In the genomic region with DNA sequence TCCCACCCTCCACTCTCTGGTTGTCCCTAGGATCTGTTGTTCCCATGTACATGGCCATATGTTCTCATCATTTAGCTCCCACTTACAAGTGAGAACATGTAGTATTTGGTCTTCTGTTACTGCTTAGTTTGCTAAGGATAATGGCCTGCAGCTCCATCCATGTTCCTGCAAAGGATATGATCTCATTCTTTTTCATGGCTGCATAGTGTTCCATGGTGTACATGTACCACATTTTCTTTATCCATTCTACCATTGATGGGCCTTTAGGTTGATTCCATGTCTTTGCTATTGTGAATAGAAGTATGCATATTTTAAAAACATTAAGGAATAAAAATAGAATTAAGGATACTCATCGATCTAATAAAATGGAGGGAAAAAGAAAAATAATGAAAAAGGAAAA, we compare ENCODE assay signal across 28 cellular contexts.
"Had no signal": no experiment of that assay in that cellular context is flagged by ENCODE, and none has a peak within 500 bp of the region (broad histone marks: within the 10 kb centered on the region; RNA-seq: fewer than 3 reads in every experiment).

No MANE protein-coding gene starts in this region.

- H3K79me2 ChIP-seq: hepatocyte had no signal

- H3K27me3 Mint-ChIP-seq: dendritic cell treated with granulocyte-macrophage colony-stimulating factor and Interleukin-4, amounts not matched to agents 40 ng/mL and 50 ng/mL, for 4 days had no signal

- H3K4me2 ChIP-seq: hepatocyte had no signal

- DNase-seq: colonic mucosa; cortex of kidney; dermis blood vessel endothelial cell; dorsolateral prefrontal cortex; effector CD4-positive, alpha-beta T cell; effector CD8-positive, alpha-beta T cell; effector memory CD4-positive, alpha-beta T cell; effector memory CD8-positive, alpha-beta T cell; endodermal cell; erythroblast; esophagus squamous epithelium; foreskin fibroblast; foreskin keratinocyte; foreskin melanocyte; gastrocnemius medialis; glutamatergic neuron; head of caudate nucleus; heart left ventricle; heart right ventricle had no signal

- H3K4me1 ChIP-seq: colonic mucosa, esophagus muscularis mucosa, esophagus squamous epithelium, foreskin keratinocyte, gastrocnemius medialis, gastroesophageal sphincter, heart left ventricle, heart right ventricle had no signal

- H3K4me1 Mint-ChIP-seq: endodermal cell had no signal

- H3K36me3 ChIP-seq: colonic mucosa, esophagus muscularis mucosa, esophagus squamous epithelium, gastrocnemius medialis, gastroesophageal sphincter, heart left ventricle, heart right ventricle had no signal

- ATAC-seq: effector memory CD8-positive, alpha-beta T cell; esophagus mucosa; foreskin keratinocyte; gastrocnemius medialis; gastroesophageal sphincter; heart left ventricle; heart right ventricle had no signal

- H3K27me3 ChIP-seq: colonic mucosa, dorsolateral prefrontal cortex, esophagus muscularis mucosa, esophagus squamous epithelium, foreskin keratinocyte, gastrocnemius medialis, gastroesophageal sphincter, heart left ventricle, heart right ventricle, hepatocyte had no signal

- H3K4me3 Mint-ChIP-seq: dendritic cell treated with granulocyte-macrophage colony-stimulating factor and Interleukin-4, amounts not matched to agents 40 ng/mL and 50 ng/mL, for 4 days; effector memory CD8-positive, alpha-beta T cell; endodermal cell had no signal

- H3K27ac Mint-ChIP-seq: dendritic cell treated with granulocyte-macrophage colony-stimulating factor and Interleukin-4, amounts not matched to agents 40 ng/mL and 50 ng/mL, for 4 days; effector memory CD8-positive, alpha-beta T cell; endodermal cell had no signal

- H3K9me3 ChIP-seq: colonic mucosa, esophagus muscularis mucosa, esophagus squamous epithelium, gastrocnemius medialis, gastroesophageal sphincter had no signal

- H2AFZ ChIP-seq: hepatocyte had no signal

- H3K9me3 Mint-ChIP-seq: dendritic cell treated with granulocyte-macrophage colony-stimulating factor and Interleukin-4, amounts not matched to agents 40 ng/mL and 50 ng/mL, for 4 days; endodermal cell had no signal

- FAIRE-seq: endometrium, endothelial cell of umbilical vein had no signal

- H3K4me3 ChIP-seq: colonic mucosa, coronary artery, esophagus muscularis mucosa, esophagus squamous epithelium, gastrocnemius medialis, gastroesophageal sphincter, heart left ventricle, heart right ventricle, hepatocyte had no signal

- H3K27ac ChIP-seq: colonic mucosa, coronary artery, dorsolateral prefrontal cortex, epithelial cell of prostate, esophagus muscularis mucosa, esophagus squamous epithelium, foreskin keratinocyte, gastrocnemius medialis, gastroesophageal sphincter, heart left ventricle, heart right ventricle, hepatocyte had no signal
